Comparison of ENCODE assay signal across 11 cellular contexts in the genomic region with DNA sequence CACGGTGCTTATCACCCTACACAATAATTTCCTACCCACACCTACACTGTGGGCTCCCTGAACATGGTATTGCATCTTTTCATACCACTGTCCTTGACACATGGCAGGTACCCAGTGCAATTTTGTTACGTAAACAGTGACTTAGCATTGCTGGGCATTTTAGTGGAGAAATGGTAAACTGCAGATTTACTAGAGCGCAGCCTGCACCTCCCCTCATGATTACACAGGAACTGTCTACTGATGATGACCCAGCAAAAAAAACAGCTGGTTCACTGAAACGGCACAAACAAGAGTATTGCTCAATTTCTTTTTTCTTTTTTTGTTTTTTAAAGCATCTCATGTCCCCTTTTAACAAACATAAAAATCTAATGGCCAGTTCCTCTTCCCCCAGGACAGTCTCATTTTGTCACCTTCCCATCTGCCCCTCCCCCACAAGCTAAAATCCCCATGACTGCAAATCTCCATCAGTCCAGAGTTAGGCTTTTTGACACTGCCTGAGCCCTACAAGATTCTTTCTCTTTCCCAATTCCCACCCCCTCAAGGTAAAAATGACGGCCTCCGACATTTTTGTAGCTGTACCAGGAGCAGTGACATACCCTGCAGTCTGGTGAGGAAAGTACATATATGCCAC. TPM values are rescaled to one million over a fixed set of nuclear protein-coding genes. Genes with fewer than 3 reads are reported as not detected.
DNase-seq lines count a peak whose midpoint lies in the region; ATAC-seq and TF ChIP-seq lines count a peak whose summit lies in the region.
"Had no signal": no experiment of that assay in that cellular context is flagged by ENCODE, and none has a peak within 500 bp of the region (broad histone marks: within the 10 kb centered on the region; RNA-seq: fewer than 3 reads in every experiment).

No MANE protein-coding gene starts in this region.

- H4K20me1 ChIP-seq in OCI-LY7 (ENCODE audit: insufficient read depth, low read length), result no peaks in the 10 kb centered on the region

- intact Hi-C loops in OCI-LY7 (cut with micrococcal nuclease; ENCODE audit: unreplicated experiment) (loop anchor here (10.0 kb wide), 1 partner anchor 180 kb away; no protein-coding TSS in a partner anchor), sigmoid colon (cut with DNase I) (loop anchor here (5.0 kb wide), 5 partner anchors 33 to 368 kb away; a partner anchor contains a TSS)

- H2AFZ ChIP-seq in OCI-LY7 (ENCODE audit: low read length), result no peak overlapping the region

- CTCF ChIA-PET in OCI-LY7 (lab: Charles Lee; ENCODE audit: unreplicated experiment), result no interaction called here

- no peaks in the 10 kb centered on the region for H3K9me2 ChIP-seq in OCI-LY7 (ENCODE audit: insufficient read depth, low read length)

- no peaks in the 10 kb centered on the region for H3K27me3 ChIP-seq in sigmoid colon

- BruUV-seq in OCI-LY7 (replicated peaks; lab: Mats Ljungman, UMichigan), result TSS peak; percentile 11

- H3K27ac ChIP-seq in OCI-LY7 (ENCODE audit: low read depth, low read length, poor library complexity, severe bottlenecking) (no peak overlapping the region), sigmoid colon (peak overlapping the region in 3 of 4 donors; percentile 92 to 96 (median 96))

- WGBS in sigmoid colon, 2 donors, result 81 to 86% methylated on average over 6 of the region's 6 CpGs

- no peak overlapping the region for H3K4me3 ChIP-seq in OCI-LY7 (ENCODE audit: low read depth, low read length, poor library complexity, severe bottlenecking)
- no peak overlapping the region for H3K4me3 ChIP-seq in sigmoid colon

- no peak for ATAC-seq in GM21737 (IDR thresholded peaks at IDR 0.05; ENCODE audit: unreplicated experiment)
- no peak for ATAC-seq in GM21786 (IDR thresholded peaks at IDR 0.05; ENCODE audit: unreplicated experiment)
- ATAC-seq: left ventricle myocardium superior had no signal

- TF ChIP-seq CTCF in OCI-LY7 (conservative IDR thresholded peaks at IDR 0.05; ENCODE audit: low read length) (no peak), sigmoid colon (IDR thresholded peaks at IDR 0.05) (no peak)

- peaks cover 16% of the 10 kb centered on the region for H3K4me1 ChIP-seq in OCI-LY7 (ENCODE audit: insufficient read depth, low read length, poor library complexity, severe bottlenecking)
- H3K4me1 ChIP-seq in sigmoid colon, result peaks cover 0 to 24% (median 20%) of the 10 kb centered on the region in 4 donors

- H3K79me2 ChIP-seq in OCI-LY7 (ENCODE audit: insufficient read depth, low read depth, low read length), result peaks cover 14% of the 10 kb centered on the region

- H3K36me3 ChIP-seq in OCI-LY7 (ENCODE audit: insufficient read depth, low read length), result peaks cover 44% of the 10 kb centered on the region
- H3K36me3 ChIP-seq in sigmoid colon, result peaks cover 28 to 44% (median 41%) of the 10 kb centered on the region in 4 donors

- H3K9me3 ChIP-seq in OCI-LY7 (ENCODE audit: low read length) (no peaks in the 10 kb centered on the region), sigmoid colon (no peaks in the 10 kb centered on the region)

- DNase-seq in GF-D8 (lab: John Stamatoyannopoulos, UW), result peak; percentile 57
- no peak for DNase-seq in OCI-LY7 (ENCODE audit: low spot score)
- DNase-seq in fibroblast of gingiva (ENCODE audit: low read depth), result peak; percentile 96
- DNase-seq in sigmoid colon, result no peak
- DNase-seq in KG1 (lab: John Stamatoyannopoulos, UW), result no peak
- no peak for DNase-seq in germinal center (ENCODE audit: low spot score)
- DNase-seq: cortex of kidney, left ventricle myocardium superior, NCI-H2029 had no signal

- no peak for TF ChIP-seq POLR2A in sigmoid colon (IDR thresholded peaks at IDR 0.05)

- POLR2A ChIA-PET in OCI-LY7 (lab: Charles Lee), result interaction anchor here (0.8 kb wide), 1 partner anchor 39 kb away, joined by 3 read pairs; no protein-coding TSS in a partner anchor

- TF ChIP-seq EP300 in sigmoid colon (IDR thresholded peaks at IDR 0.05), result no peak

- H3K4me2 ChIP-seq in OCI-LY7 (ENCODE audit: low read length), result no peak overlapping the region

RNA-seq across cellular contexts. Expression of a gene that starts 2.8 kb away (rescaled TPM):
- total RNA-seq in OCI-LY7 (2014; rRNA removed; shearing (Covaris generic)), result 14.8 and 17.3 TPM in 2 replicates
- total RNA-seq in OCI-LY7 (2022) (18.9 and 22.0 TPM in 2 replicates), sigmoid colon (10 to 100 TPM; 16.4 to 18.9 (median 17.7) TPM)
- 1 to 10 TPM; 4.2 to 9.4 (median 4.4) TPM for polyA plus RNA-seq in sigmoid colon

RNA-seq across cellular contexts. Expression of a gene that starts 34.0 kb away (rescaled TPM):
- 5.2 and 6.2 TPM in 2 replicates for total RNA-seq in OCI-LY7 (2014; rRNA removed; shearing (Covaris generic))
- total RNA-seq in OCI-LY7 (2022) (9.5 and 10.4 TPM in 2 replicates), sigmoid colon (1 to 10 TPM; 5.7 to 7.7 (median 6.6) TPM)
- 1 to 10 TPM; 4.2 to 8.8 (median 7.2) TPM for polyA plus RNA-seq in sigmoid colon

Comparison
In these comparisons a context has a peak if more than half of its experiments do, and no peak if none do; other contexts are left out.
1. DNase-seq: peak in GF-D8 (single experiment) and fibroblast of gingiva (single experiment); none in OCI-LY7 (single experiment), sigmoid colon (single experiment), KG1 (single experiment) and germinal center (single experiment).